Comparison of ENCODE assay signal across 1 cellular context in the genomic region with DNA sequence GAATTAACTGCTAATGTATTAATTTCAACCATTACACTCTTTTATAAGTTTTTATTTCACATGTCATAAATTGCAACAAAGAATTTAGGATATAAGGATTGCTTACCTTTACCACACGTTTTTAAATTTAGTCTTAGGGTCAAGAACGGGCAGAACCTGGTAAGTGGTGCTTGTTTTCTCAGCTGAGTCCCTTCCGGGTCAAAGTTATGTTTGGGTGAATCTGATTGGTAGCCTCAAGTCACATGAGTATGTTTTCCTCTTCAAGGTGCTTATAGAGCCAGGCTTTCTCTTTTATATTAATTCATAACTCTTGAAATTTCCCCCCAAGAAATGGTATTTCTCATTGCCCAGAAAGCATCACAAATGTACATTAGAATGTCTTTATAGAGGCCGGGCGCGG.
TF ChIP-seq lines count a peak whose summit lies in the region.

No MANE protein-coding gene starts in this region.

TF ChIP-seq in HEK293, 187 proteins besides CTCF, POLR2A, EP300 and RAD21:
- TF ChIP-seq, protein P1, sequence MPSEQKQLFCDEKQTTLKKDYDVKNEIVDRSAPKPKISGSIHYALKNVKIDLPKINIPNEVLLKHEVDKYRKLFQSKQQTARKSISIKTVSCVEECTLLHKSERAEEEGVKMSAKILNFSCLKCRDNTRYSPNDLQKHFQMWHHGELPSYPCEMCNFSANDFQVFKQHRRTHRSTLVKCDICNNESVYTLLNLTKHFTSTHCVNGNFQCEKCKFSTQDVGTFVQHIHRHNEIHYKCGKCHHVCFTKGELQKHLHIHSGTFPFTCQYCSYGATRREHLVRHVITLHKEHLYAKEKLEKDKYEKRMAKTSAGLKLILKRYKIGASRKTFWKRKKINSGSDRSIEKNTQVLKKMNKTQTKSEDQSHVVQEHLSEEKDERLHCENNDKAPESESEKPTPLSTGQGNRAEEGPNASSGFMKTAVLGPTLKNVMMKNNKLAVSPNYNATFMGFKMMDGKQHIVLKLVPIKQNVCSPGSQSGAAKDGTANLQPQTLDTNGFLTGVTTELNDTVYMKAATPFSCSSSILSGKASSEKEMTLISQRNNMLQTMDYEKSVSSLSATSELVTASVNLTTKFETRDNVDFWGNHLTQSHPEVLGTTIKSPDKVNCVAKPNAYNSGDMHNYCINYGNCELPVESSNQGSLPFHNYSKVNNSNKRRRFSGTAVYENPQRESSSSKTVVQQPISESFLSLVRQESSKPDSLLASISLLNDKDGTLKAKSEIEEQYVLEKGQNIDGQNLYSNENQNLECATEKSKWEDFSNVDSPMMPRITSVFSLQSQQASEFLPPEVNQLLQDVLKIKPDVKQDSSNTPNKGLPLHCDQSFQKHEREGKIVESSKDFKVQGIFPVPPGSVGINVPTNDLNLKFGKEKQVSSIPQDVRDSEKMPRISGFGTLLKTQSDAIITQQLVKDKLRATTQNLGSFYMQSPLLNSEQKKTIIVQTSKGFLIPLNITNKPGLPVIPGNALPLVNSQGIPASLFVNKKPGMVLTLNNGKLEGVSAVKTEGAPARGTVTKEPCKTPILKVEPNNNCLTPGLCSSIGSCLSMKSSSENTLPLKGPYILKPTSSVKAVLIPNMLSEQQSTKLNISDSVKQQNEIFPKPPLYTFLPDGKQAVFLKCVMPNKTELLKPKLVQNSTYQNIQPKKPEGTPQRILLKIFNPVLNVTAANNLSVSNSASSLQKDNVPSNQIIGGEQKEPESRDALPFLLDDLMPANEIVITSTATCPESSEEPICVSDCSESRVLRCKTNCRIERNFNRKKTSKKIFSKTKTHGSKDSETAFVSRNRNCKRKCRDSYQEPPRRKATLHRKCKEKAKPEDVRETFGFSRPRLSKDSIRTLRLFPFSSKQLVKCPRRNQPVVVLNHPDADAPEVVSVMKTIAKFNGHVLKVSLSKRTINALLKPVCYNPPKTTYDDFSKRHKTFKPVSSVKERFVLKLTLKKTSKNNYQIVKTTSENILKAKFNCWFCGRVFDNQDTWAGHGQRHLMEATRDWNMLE (tag by site-specific recombination; conservative IDR thresholded peaks at IDR 0.05; ENCODE audit: low read depth) = 0 out of 2 replicates have a peak, but pooled peaks have one; percentile 12
- TF ChIP-seq, protein P2, sequence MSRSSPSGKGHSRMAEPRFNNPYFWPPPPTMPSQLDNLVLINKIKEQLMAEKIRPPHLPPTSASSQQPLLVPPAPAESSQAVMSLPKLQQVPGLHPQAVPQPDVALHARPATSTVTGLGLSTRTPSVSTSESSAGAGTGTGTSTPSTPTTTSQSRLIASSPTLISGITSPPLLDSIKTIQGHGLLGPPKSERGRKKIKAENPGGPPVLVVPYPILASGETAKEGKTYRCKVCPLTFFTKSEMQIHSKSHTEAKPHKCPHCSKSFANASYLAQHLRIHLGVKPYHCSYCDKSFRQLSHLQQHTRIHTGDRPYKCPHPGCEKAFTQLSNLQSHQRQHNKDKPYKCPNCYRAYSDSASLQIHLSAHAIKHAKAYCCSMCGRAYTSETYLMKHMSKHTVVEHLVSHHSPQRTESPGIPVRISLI (tag by site-specific recombination; IDR thresholded peaks at IDR 0.05) = no peak
